1 cellular context compared by ENCODE assay signal in genomic region chr14:81550001-81550642, GRCh38.
TF ChIP-seq lines count a peak whose summit lies in the region.

No MANE protein-coding gene starts in this region.

TF ChIP-seq in GM12878, 131 proteins besides CTCF, POLR2A, EP300 and RAD21 (continues in another document):
- TF ChIP-seq ATF2 (IDR thresholded peaks at IDR 0.05; ENCODE audit: low read length) = peak; percentile 95
- TF ChIP-seq CBX3 (IDR thresholded peaks at IDR 0.05; ENCODE audit: borderline replicate concordance, low read depth) = no peak
- TF ChIP-seq RUNX3 (IDR thresholded peaks at IDR 0.05; ENCODE audit: low read length) = peak; percentile 91
- TF ChIP-seq ZBTB11 (CRISPR knock-in tag; IDR thresholded peaks at IDR 0.05) = no peak
- TF ChIP-seq USF1 (IDR thresholded peaks at IDR 0.05; ENCODE audit: borderline replicate concordance, extremely low read length, insufficient read depth, low read depth, low read length) = no peak
- TF ChIP-seq IKZF2 (IDR thresholded peaks at IDR 0.05) = peak; percentile 78 to 88
- no peak for TF ChIP-seq HDGF (IDR thresholded peaks at IDR 0.05)
- TF ChIP-seq PAX8 (IDR thresholded peaks at IDR 0.05) = no peak
- TF ChIP-seq EED (IDR thresholded peaks at IDR 0.05; ENCODE audit: low read depth) = peak; percentile 80
- TF ChIP-seq ZSCAN29 (IDR thresholded peaks at IDR 0.05) = no peak
- TF ChIP-seq E4F1 (IDR thresholded peaks at IDR 0.05; ENCODE audit: borderline replicate concordance, partially characterized antibody) = no peak
- 0 out of 2 replicates have a peak, but pooled peaks have one; percentile 57 for TF ChIP-seq NBN (IDR thresholded peaks at IDR 0.05)
- TF ChIP-seq MAX (IDR thresholded peaks at IDR 0.05; ENCODE audit: low read depth, low read length) = no peak
- no peak for TF ChIP-seq CUX1 (IDR thresholded peaks at IDR 0.05; ENCODE audit: insufficient replicate concordance, low read depth, low read length)
- TF ChIP-seq CHD1 (IDR thresholded peaks at IDR 0.05; ENCODE audit: low read depth, low read length) = no peak
- TF ChIP-seq RB1 (IDR thresholded peaks at IDR 0.05; ENCODE audit: borderline replicate concordance) = no peak
- TF ChIP-seq HDAC6 (IDR thresholded peaks at IDR 0.05; ENCODE audit: unreplicated experiment) = no peak
- no peak for TF ChIP-seq NKRF (conservative IDR thresholded peaks at IDR 0.05)
- no peak for TF ChIP-seq RBBP5 (conservative IDR thresholded peaks at IDR 0.05)
- TF ChIP-seq BHLHE40 (IDR thresholded peaks at IDR 0.05; ENCODE audit: borderline replicate concordance in 1 of 2, low read depth in 2 of 2, low read length in 1 of 2) = peak; percentile 55 to 62; a peak in 3 of 4 replicates
- TF ChIP-seq SIN3A (IDR thresholded peaks at IDR 0.05; ENCODE audit: low read depth, low read length) = no peak
- peak; percentile 72 for TF ChIP-seq RELB (IDR thresholded peaks at IDR 0.05; ENCODE audit: low read depth)
- TF ChIP-seq RAD51 (IDR thresholded peaks at IDR 0.05) = 0 out of 2 replicates have a peak, but pooled peaks have one; percentile 34
- 0 out of 4 replicates have a peak, but pooled peaks of 1 of the 2 experiments have one; percentile 8 for TF ChIP-seq SRF (IDR thresholded peaks at IDR 0.05; ENCODE audit: low read depth in 2 of 2, low read length in 2 of 2)
- TF ChIP-seq YY1 (IDR thresholded peaks at IDR 0.05; ENCODE audit: low read depth, low read length) = no peak
- TF ChIP-seq STAT3 (IDR thresholded peaks at IDR 0.05; ENCODE audit: low read depth, low read length) = 0 out of 2 replicates have a peak, but pooled peaks have one; percentile 79
- no peak for TF ChIP-seq TCF7 (IDR thresholded peaks at IDR 0.05; ENCODE audit: borderline replicate concordance)
- peak; percentile 77; the same call in 1 of the 2 replicates for TF ChIP-seq CBX5 (IDR thresholded peaks at IDR 0.05; ENCODE audit: low read depth)
- no peak for TF ChIP-seq STAT1 (conservative IDR thresholded peaks at IDR 0.05)
- TF ChIP-seq SP1 (IDR thresholded peaks at IDR 0.05; ENCODE audit: low read depth, low read length) = peak; percentile 13
- no peak for TF ChIP-seq SMAD5 (IDR thresholded peaks at IDR 0.05; ENCODE audit: low read depth)
- no peak for TF ChIP-seq PKNOX1 (IDR thresholded peaks at IDR 0.05)
- no peak for TF ChIP-seq NRF1 (conservative IDR thresholded peaks at IDR 0.05; ENCODE audit: low read depth, low read length)
- peak; percentile 85; the same call in 1 of the 2 replicates for TF ChIP-seq MTA3 (IDR thresholded peaks at IDR 0.05; ENCODE audit: borderline replicate concordance, low read length)
- no peak for TF ChIP-seq ELK1 (IDR thresholded peaks at IDR 0.05; ENCODE audit: low read depth, low read length)
- peak; percentile 69; the same call in 1 of the 2 replicates for TF ChIP-seq TBL1XR1 (IDR thresholded peaks at IDR 0.05; ENCODE audit: low read depth, low read length)
- TF ChIP-seq SMARCA5 (IDR thresholded peaks at IDR 0.05) = no peak
- no peak for TF ChIP-seq BRCA1 (IDR thresholded peaks at IDR 0.05; ENCODE audit: low read depth, low read length)
- TF ChIP-seq BCL3 (IDR thresholded peaks at IDR 0.05; ENCODE audit: borderline replicate concordance, insufficient read depth, low read depth, low read length, poor library complexity, severe bottlenecking) = peak; percentile 45
